ENCODE assay signal across 11 cellular contexts in the genomic region with DNA sequence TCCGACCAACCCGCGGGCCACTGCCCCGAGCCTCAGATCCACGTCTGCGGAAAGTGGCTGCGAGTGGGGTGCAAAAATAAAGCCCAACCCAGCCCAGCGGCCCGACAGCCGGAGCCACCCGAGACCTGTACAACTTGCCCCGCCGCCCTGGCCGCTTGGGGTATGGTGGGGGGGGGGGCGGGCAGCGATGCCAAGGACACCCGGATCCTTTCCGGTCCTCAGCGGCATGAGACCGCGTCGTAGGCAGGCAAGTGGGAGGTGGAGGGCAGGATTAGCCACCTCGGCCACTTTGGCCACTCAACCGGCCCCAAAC. TPM values are rescaled to one million over a fixed set of nuclear protein-coding genes. Genes with fewer than 3 reads are reported as not detected.
DNase-seq lines count a peak whose midpoint lies in the region; ATAC-seq, FAIRE-seq and TF ChIP-seq lines count a peak whose summit lies in the region.
"Had no signal": no experiment of that assay in that cellular context is flagged by ENCODE, and none has a peak within 500 bp of the region (broad histone marks: within the 10 kb centered on the region; RNA-seq: fewer than 3 reads in every experiment).

No MANE protein-coding gene starts in this region.

- DNase-seq in ascending aorta (ENCODE audit: low spot score in 2 of 2) = no peak
- no peak for DNase-seq in prostate gland (ENCODE audit: low spot score)
- DNase-seq in ACHN = no peak
- no peak for DNase-seq in GM12892 (ENCODE audit: insufficient read length)
- DNase-seq: AML-193, NCI-H2029 treated with DMSO at 0.1 percent for 48 hours had no signal

- no peak for ATAC-seq in GM18861 (IDR thresholded peaks at IDR 0.05; ENCODE audit: unreplicated experiment)
- no peak for ATAC-seq in GM21786 (IDR thresholded peaks at IDR 0.05; ENCODE audit: unreplicated experiment)

- WGBS in prostate gland = 2% methylated on average over 11 of the region's 24 CpGs

- TF ChIP-seq POLR2A in prostate gland (IDR thresholded peaks at IDR 0.05) = no peak
- no peak for TF ChIP-seq POLR2A in GM12892 (IDR thresholded peaks at IDR 0.05; ENCODE audit: low read depth, low read length)

- H3K4me3 ChIP-seq in BLaER1 treated with 17β-estradiol and CSF1 and Interleukin-3, amounts not matched to agents 10 nM and 100 nM = peak overlapping the region in 1 of 10 experiments; percentile 5; a peak in 1 of 20 replicates
- H3K4me3 ChIP-seq in ascending aorta (peak overlapping the region; percentile 48 to 67), iPS-11a (ENCODE audit: low read depth, low read length) (peak overlapping the region; percentile 58), prostate gland (peak overlapping the region; percentile 19 to 25)

- peak overlapping the region in 5 of 11 experiments; percentile 74 to 80 (median 79); a peak in 6 of 22 replicates for H3K9ac ChIP-seq in BLaER1 treated with 17β-estradiol and CSF1 and Interleukin-3, amounts not matched to agents 10 nM and 100 nM

- no peaks in the 10 kb centered on the region for H4K20me1 ChIP-seq in BLaER1 treated with 17β-estradiol and CSF1 and Interleukin-3, amounts not matched to agents 10 nM and 100 nM

- peaks cover 0 to 43% (median 24%) of the 10 kb centered on the region in 10 experiments; a peak in 15 of 20 replicates for H3K4me1 ChIP-seq in BLaER1 treated with 17β-estradiol and CSF1 and Interleukin-3, amounts not matched to agents 10 nM and 100 nM
- H3K4me1 ChIP-seq in ascending aorta = no peaks in the 10 kb centered on the region
- H3K4me1 ChIP-seq in prostate gland (replicated peaks) = no peaks in the 10 kb centered on the region

- H3K36me3 ChIP-seq in BLaER1 treated with 17β-estradiol and CSF1 and Interleukin-3, amounts not matched to agents 10 nM and 100 nM = no peaks in the 10 kb centered on the region
- H3K36me3 ChIP-seq in ascending aorta (no peaks in the 10 kb centered on the region), prostate gland (no peaks in the 10 kb centered on the region)

- 0 out of 22 replicates have a peak overlapping the region, but pooled peaks of 1 of the 11 experiments have one; percentile 73 for H3K4me2 ChIP-seq in BLaER1 treated with 17β-estradiol and CSF1 and Interleukin-3, amounts not matched to agents 10 nM and 100 nM

- peaks cover 61 to 83% (median 77%) of the 10 kb centered on the region in 11 experiments for H3K27me3 ChIP-seq in BLaER1 treated with 17β-estradiol and CSF1 and Interleukin-3, amounts not matched to agents 10 nM and 100 nM
- H3K27me3 ChIP-seq in ascending aorta (no peaks in the 10 kb centered on the region), prostate gland (replicated peaks; ENCODE audit: insufficient read depth) (no peaks in the 10 kb centered on the region)

- TF ChIP-seq CTCF in ascending aorta (IDR thresholded peaks at IDR 0.05) (no peak), prostate gland (IDR thresholded peaks at IDR 0.05) (no peak)

- in situ Hi-C loops in ACHN (cut with HindIII; ENCODE audit: low pct_ligation_motif_present, low pct_unique_long_range_greater_than_20kb, low sequenced_read_pairs) = no loop called here

- no peak for FAIRE-seq in GM12892 (lab: Jason Lieb, UNC)

- H3K9me3 ChIP-seq in BLaER1 treated with 17β-estradiol and CSF1 and Interleukin-3, amounts not matched to agents 10 nM and 100 nM (replicated peaks in 1 of 11) = peaks cover 23 to 60% (median 43%) of the 10 kb centered on the region in 11 experiments
- H3K9me3 ChIP-seq in ascending aorta (no peaks in the 10 kb centered on the region), prostate gland (no peaks in the 10 kb centered on the region)

- H3K27ac ChIP-seq in BLaER1 treated with 17β-estradiol and CSF1 and Interleukin-3, amounts not matched to agents 10 nM and 100 nM = peak overlapping the region in 9 of 11 experiments; percentile 78 to 98 (median 90); a peak in 16 of 22 replicates
- peak overlapping the region; percentile 50 to 55 for H3K27ac ChIP-seq in ascending aorta
- no peak overlapping the region for H3K27ac ChIP-seq in prostate gland

- intact Hi-C loops in ascending aorta (cut with DNase I) (no loop called here), prostate gland (cut with DNase I) (no loop called here)

RNA-seq across cellular contexts. Expression of gene SLITRK4, which starts 1.6 kb away (rescaled TPM):
- total RNA-seq in ascending aorta = 2.6 TPM
- 1 to 10 TPM; 1.3 to 4.6 TPM for total RNA-seq in prostate gland
- polyA plus RNA-seq in GM12892 (2012; ENCODE audit: missing spikeins) = not detected
- total RNA-seq: activated CD8-positive, alpha-beta memory T cell treated with anti-CD3 and anti-CD28 coated beads for 36 hours had no signal

Comparison
In these comparisons a context has a peak if more than half of its experiments do, and no peak if none do; other contexts are left out.
1. H3K27ac ChIP-seq: peak in BLaER1 treated with 17β-estradiol and CSF1 and Interleukin-3, amounts not matched to agents 10 nM and 100 nM (9 of 11) and ascending aorta (2 of 2); none in prostate gland (0 of 2).